Comparison of ENCODE assay signal across 1 cellular context in genomic region chr1:65002508-65003315, GRCh38.
TF ChIP-seq lines count a peak whose summit lies in the region.

No MANE protein-coding gene starts in this region.

TF ChIP-seq in HEK293, 187 proteins besides CTCF, POLR2A, EP300 and RAD21 (continued from another document):
- TF ChIP-seq ZNF585B (tag by site-specific recombination; IDR thresholded peaks at IDR 0.05): no peak
- peak; percentile 72 for TF ChIP-seq SP2 (tag by site-specific recombination; IDR thresholded peaks at IDR 0.05)
- no peak for TF ChIP-seq ZNF530 (tag by site-specific recombination; IDR thresholded peaks at IDR 0.05; ENCODE audit: low read depth)
- TF ChIP-seq ZNF792 (tag by site-specific recombination; IDR thresholded peaks at IDR 0.05): peak; percentile 73
- TF ChIP-seq ZBTB21 (tag by site-specific recombination; IDR thresholded peaks at IDR 0.05): peak; percentile 83
- peak; percentile 76 for TF ChIP-seq ZNF692 (tag by site-specific recombination; IDR thresholded peaks at IDR 0.05)
- peak; percentile 86 for TF ChIP-seq ZBTB8A (tag by site-specific recombination; IDR thresholded peaks at IDR 0.05)
- TF ChIP-seq PRDM6 (tag by site-specific recombination; IDR thresholded peaks at IDR 0.05): no peak
- 0 out of 2 replicates have a peak, but pooled peaks have one; percentile 27 for TF ChIP-seq PRDM4 (tag by site-specific recombination; IDR thresholded peaks at IDR 0.05)
- 0 out of 2 replicates have a peak, but pooled peaks have one; percentile 37 for TF ChIP-seq KLF10 (tag by site-specific recombination; IDR thresholded peaks at IDR 0.05)
- TF ChIP-seq ZNF175 (tag by site-specific recombination; IDR thresholded peaks at IDR 0.05): no peak
- TF ChIP-seq ZNF639 (tag by site-specific recombination; IDR thresholded peaks at IDR 0.05): 0 out of 2 replicates have a peak, but pooled peaks have one; percentile 26
- TF ChIP-seq ZNF366 (tag by site-specific recombination; conservative IDR thresholded peaks at IDR 0.05): no peak; the same call in 1 of the 2 replicates
- no peak for TF ChIP-seq ZNF670 (tag by site-specific recombination; IDR thresholded peaks at IDR 0.05; ENCODE audit: low read depth)
- no peak for TF ChIP-seq ZNF274 (IDR thresholded peaks at IDR 0.05; ENCODE audit: low read length)
- no peak for TF ChIP-seq ZNF274 (tag by site-specific recombination; IDR thresholded peaks at IDR 0.05; ENCODE audit: borderline replicate concordance)
- TF ChIP-seq MEIS1 (CRISPR knock-in tag; IDR thresholded peaks at IDR 0.05; ENCODE audit: borderline replicate concordance): no peak
- no peak for TF ChIP-seq ZNF433 (tag by site-specific recombination; IDR thresholded peaks at IDR 0.05; ENCODE audit: low read depth)
- no peak for TF ChIP-seq ZNF133 (tag by site-specific recombination; IDR thresholded peaks at IDR 0.05)
- TF ChIP-seq ZNF626 (tag by site-specific recombination; IDR thresholded peaks at IDR 0.05): no peak
- peak; percentile 83 for TF ChIP-seq HIC1 (tag by site-specific recombination; IDR thresholded peaks at IDR 0.05)
- TF ChIP-seq ZNF473 (tag by site-specific recombination; IDR thresholded peaks at IDR 0.05): no peak
- 0 out of 2 replicates have a peak, but pooled peaks have one; percentile 77 for TF ChIP-seq ZSCAN5A (tag by site-specific recombination; IDR thresholded peaks at IDR 0.05)
- peak; percentile 52; the same call in 1 of the 2 replicates for TF ChIP-seq IKZF3 (tag by site-specific recombination; IDR thresholded peaks at IDR 0.05)
- TF ChIP-seq ZXDB (tag by site-specific recombination; IDR thresholded peaks at IDR 0.05): peak; percentile 61
- peak; percentile 36; the same call in 1 of the 2 replicates for TF ChIP-seq BCL11A (tag by site-specific recombination; IDR thresholded peaks at IDR 0.05; ENCODE audit: low read depth)
- no peak for TF ChIP-seq ZNF776 (tag by site-specific recombination; IDR thresholded peaks at IDR 0.05; ENCODE audit: borderline replicate concordance)
- no peak for TF ChIP-seq ZNF558 (tag by site-specific recombination; IDR thresholded peaks at IDR 0.05)
- TF ChIP-seq ZNF621 (tag by site-specific recombination; IDR thresholded peaks at IDR 0.05): no peak
- TF ChIP-seq ZNF341 (tag by site-specific recombination; IDR thresholded peaks at IDR 0.05; ENCODE audit: low read depth): peak; percentile 95
- TF ChIP-seq ZEB2 (tag by site-specific recombination; IDR thresholded peaks at IDR 0.05): peak; percentile 93
- TF ChIP-seq ZBTB48 (tag by site-specific recombination; IDR thresholded peaks at IDR 0.05): 0 out of 2 replicates have a peak, but pooled peaks have one; percentile 62
- TF ChIP-seq ZNF76 (tag by site-specific recombination; IDR thresholded peaks at IDR 0.05; ENCODE audit: borderline replicate concordance, low read depth): peak; percentile 29; the same call in 1 of the 2 replicates
- TF ChIP-seq ZNF701 (tag by site-specific recombination; IDR thresholded peaks at IDR 0.05): no peak
- TF ChIP-seq ZNF302 (tag by site-specific recombination; IDR thresholded peaks at IDR 0.05; ENCODE audit: low read depth): no peak
- peak; percentile 70 for TF ChIP-seq ZNF785 (tag by site-specific recombination; IDR thresholded peaks at IDR 0.05)
- no peak for TF ChIP-seq ZNF223 (tag by site-specific recombination; IDR thresholded peaks at IDR 0.05)
- no peak for TF ChIP-seq ZNF623 (tag by site-specific recombination; IDR thresholded peaks at IDR 0.05)
- no peak for TF ChIP-seq PRDM2 (tag by site-specific recombination; IDR thresholded peaks at IDR 0.05; ENCODE audit: borderline replicate concordance)
- no peak for TF ChIP-seq RBAK (tag by site-specific recombination; IDR thresholded peaks at IDR 0.05)
- TF ChIP-seq ZSCAN30 (tag by site-specific recombination; IDR thresholded peaks at IDR 0.05): peak; percentile 97
- no peak for TF ChIP-seq ZNF426 (tag by site-specific recombination; IDR thresholded peaks at IDR 0.05)
- TF ChIP-seq ELK4 (IDR thresholded peaks at IDR 0.05; ENCODE audit: borderline replicate concordance, low read depth, low read length): no peak
- peak; percentile 98 for TF ChIP-seq ZIC2 (tag by site-specific recombination; IDR thresholded peaks at IDR 0.05)
- TF ChIP-seq SP3 (tag by site-specific recombination; IDR thresholded peaks at IDR 0.05): peak; percentile 22; the same call in 1 of the 2 replicates
- peak; percentile 83; the same call in 1 of the 2 replicates for TF ChIP-seq ZNF777 (tag by site-specific recombination; IDR thresholded peaks at IDR 0.05; ENCODE audit: borderline replicate concordance)
- peak; percentile 72 for TF ChIP-seq ZNF394 (tag by site-specific recombination; IDR thresholded peaks at IDR 0.05; ENCODE audit: borderline replicate concordance)
- no peak; the same call in 1 of the 2 replicates for TF ChIP-seq ZNF146 (tag by site-specific recombination; IDR thresholded peaks at IDR 0.05)
